2 cellular contexts compared by ENCODE assay signal in genomic region chr6:135640048-135640447, GRCh38.
TF ChIP-seq lines count a peak whose summit lies in the region.

No MANE protein-coding gene starts in this region.

TF ChIP-seq in HepG2, 621 proteins besides CTCF, POLR2A, EP300 and RAD21:
- TF ChIP-seq MAFF (IDR thresholded peaks at IDR 0.05; ENCODE audit: low read depth, low read length): peak; percentile 57
- TF ChIP-seq MAFK (conservative IDR thresholded peaks at IDR 0.05 in 1 of 2, IDR thresholded peaks at IDR 0.05 in 1 of 2; ENCODE audit: low read length in 2 of 2): peak; percentile 57 to 84; a peak in 3 of 4 replicates
- no peak for TF ChIP-seq SALL1 (CRISPR knock-in tag; IDR thresholded peaks at IDR 0.05)

TF ChIP-seq in SK-N-SH, 30 proteins besides CTCF, POLR2A, EP300 and RAD21:
- TF ChIP-seq MAX (IDR thresholded peaks at IDR 0.05; ENCODE audit: low read depth) (no peak), ZBTB33 (IDR thresholded peaks at IDR 0.05; ENCODE audit: borderline replicate concordance, low read depth) (no peak), GABPA (IDR thresholded peaks at IDR 0.05; ENCODE audit: low read depth) (no peak), YY1 (IDR thresholded peaks at IDR 0.05; ENCODE audit: low read depth) (no peak)
